ENCODE assay signal across 8 cellular contexts in genomic region chr10:89391882-89392756, GRCh38. TPM values are rescaled to one million over a fixed set of nuclear protein-coding genes. Genes with fewer than 3 reads are reported as not detected.
DNase-seq lines count a peak whose midpoint lies in the region; FAIRE-seq and TF ChIP-seq lines count a peak whose summit lies in the region.

IFIT1 (plus strand) TSS chr10:89392623; CDS start chr10:89392713, 90 bp downstream.

- H3K4me3 ChIP-seq in H7 (ENCODE audit: insufficient read depth, low read depth, low read length) (peak within 1 kb of the TSS; percentile 41), WI38 (ENCODE audit: low read depth, low read length) (peak within 1 kb of the TSS; percentile 69), lower leg skin (ENCODE audit: low read depth, poor library complexity, severe bottlenecking) (peak within 1 kb of the TSS; percentile 44)

- H3K27ac ChIP-seq in 22Rv1 = 0 out of 2 replicates have a peak within 1 kb of the TSS, but pooled peaks have one; percentile 12

- H3K36me3 ChIP-seq in H7 (replicated peaks; ENCODE audit: control insufficient read depth, insufficient read depth, low read length) = no peaks in the 10 kb centered on the region

- intact Hi-C loops in lower leg skin (cut with DNase I; ENCODE audit: low total_unique reads) = no loop called here

- no peaks in the 10 kb centered on the region for H3K27me3 ChIP-seq in H7 (ENCODE audit: control insufficient read depth, insufficient read depth, low read length)

- DNase-seq in H7 (peak; percentile 59), M059J (ENCODE audit: low read depth) (peak; percentile 92), lower leg skin (ENCODE audit: low spot score in 2 of 2) (peak in 1 of 2 donors; percentile 65)
- peak; percentile 18 for DNase-seq in effector CD8-positive, alpha-beta T cell (lab: John Stamatoyannopoulos, UW)
- DNase-seq in stimulated activated naive CD4-positive, alpha-beta T cell (lab: John Stamatoyannopoulos, UW) = peak; percentile 18 to 77 (median 62)

- WGBS in lower leg skin, 2 donors = 2 to 3% methylated on average over 8 of the region's 8 CpGs

- no peak for TF ChIP-seq POLR2A in lower leg skin (IDR thresholded peaks at IDR 0.05)

- peak; percentile 53 for FAIRE-seq in G401.6 (lab: Jason Lieb, UNC)

- no peak for TF ChIP-seq CTCF in 22Rv1 (IDR thresholded peaks at IDR 0.05)
- no peak for TF ChIP-seq CTCF in WI38 (IDR thresholded peaks at IDR 0.05; ENCODE audit: low read depth, low read length)
- no peak for TF ChIP-seq CTCF in lower leg skin (IDR thresholded peaks at IDR 0.05)

RNA-seq across cellular contexts. Expression of gene IFIT1, which starts in this region (rescaled TPM):
- total RNA-seq in H7 (2014; rRNA removed; shearing (Covaris generic)) = 3.7 and 4.0 TPM in 2 replicates
- 733 and 788 TPM in 2 replicates for total RNA-seq in M059J (2014; rRNA removed; shearing (Covaris generic))
- total RNA-seq in lower leg skin = 1 to 10 TPM in 3 of 4 donors, under 1 TPM in 1; 0.72 to 6.2 (median 4.7) TPM

Comparison
In these comparisons a context has a peak if more than half of its experiments do, and no peak if none do; other contexts are left out.
1. RNA of gene IFIT1 (total RNA-seq): 733 to 788 TPM in M059J; 0.72 to 6.2 TPM in lower leg skin and 3.7 to 4.0 TPM in H7; every median in the first group is over 100 times any median in the second.
2. Peak in every context shown above with its lines, with median percentiles within 50 percentile points of each other: H3K4me3 ChIP-seq.